In genomic region chr11:841981-842369, GRCh38 we compare ENCODE assay signal across 8 cellular contexts. TPM values are rescaled to one million over a fixed set of nuclear protein-coding genes. Genes with fewer than 3 reads are reported as not detected.
A peak's percentile ranks its signal among the peaks of the same experiment; 100 is the strongest.
DNase-seq lines count a peak whose midpoint lies in the region; ATAC-seq, FAIRE-seq and TF ChIP-seq lines count a peak whose summit lies in the region.

No MANE protein-coding gene starts in this region.

- no peak for FAIRE-seq in keratinocyte (lab: Jason Lieb, UNC)

- H3K4me1 ChIP-seq in keratinocyte (ENCODE audit: control insufficient read depth, extremely low read depth, insufficient read depth, low read length) = peaks cover 50% of the 10 kb centered on the region
- peaks cover 75% of the 10 kb centered on the region for H3K4me1 ChIP-seq in suprapubic skin

- H3K27me3 Mint-ChIP-seq in activated naive CD8-positive, alpha-beta T cell treated with anti-CD3 and anti-CD28 coated beads, Interleukin-2, amount 10 ng/mL, durations not matched to agents 7 days and 5 days = no peaks in the 10 kb centered on the region

- H3K4me1 Mint-ChIP-seq in activated naive CD8-positive, alpha-beta T cell treated with anti-CD3 and anti-CD28 coated beads, Interleukin-2, amount 10 ng/mL, durations not matched to agents 7 days and 5 days = peaks cover 12% of the 10 kb centered on the region

- TF ChIP-seq EP300 in suprapubic skin (IDR thresholded peaks at IDR 0.05) = no peak

- H3K4me3 Mint-ChIP-seq in activated naive CD8-positive, alpha-beta T cell treated with anti-CD3 and anti-CD28 coated beads, Interleukin-2, amount 10 ng/mL, durations not matched to agents 7 days and 5 days = peak overlapping the region; percentile 86

- POLR2A ChIA-PET in activated naive CD8-positive, alpha-beta T cell treated with anti-CD3 and anti-CD28 coated beads, Interleukin-2, amount 10 ng/mL, durations not matched to agents 7 days and 5 days (lab: Charles Lee) = interaction anchor here (0.5 to 4.8 kb wide), 6 partner anchors 12 to 951 kb away, joined by 3 to 67 read pairs (median 7); partner anchors contain the start of genes CD151, CRACR2B and PNPLA2

- dilution Hi-C loops in keratinocyte (cut with MboI; ENCODE audit: extremely low pct_ligation_motif_present, low sequenced_read_pairs) = no loop called here

- WGBS in suprapubic skin = 1% methylated on average over 11 of the region's 27 CpGs

- peak overlapping the region; percentile 90 for H3K9ac ChIP-seq in keratinocyte (ENCODE audit: control insufficient read depth, extremely low read depth, insufficient read depth, low read length)

- peaks cover 6% of the 10 kb centered on the region for H3K36me3 Mint-ChIP-seq in activated naive CD8-positive, alpha-beta T cell treated with anti-CD3 and anti-CD28 coated beads, Interleukin-2, amount 10 ng/mL, durations not matched to agents 7 days and 5 days

- H3K79me2 ChIP-seq in keratinocyte (ENCODE audit: control insufficient read depth, insufficient read depth, low read length) = peaks cover 54% of the 10 kb centered on the region

- ATAC-seq in GM19025 (IDR thresholded peaks at IDR 0.05; ENCODE audit: low read depth, unreplicated experiment) (peak; percentile 17), HG03135 (IDR thresholded peaks at IDR 0.05; ENCODE audit: unreplicated experiment) (peak; percentile 22)
- peak; percentile 37 for ATAC-seq in activated naive CD8-positive, alpha-beta T cell treated with anti-CD3 and anti-CD28 coated beads, Interleukin-2, amount 10 ng/mL, durations not matched to agents 7 days and 5 days (ENCODE audit: low read depth)

- no peak overlapping the region for H2AFZ ChIP-seq in keratinocyte (ENCODE audit: control insufficient read depth, low read length)

- no peaks in the 10 kb centered on the region for H3K9me3 ChIP-seq in keratinocyte (ENCODE audit: control insufficient read depth, low read depth, low read length)
- no peaks in the 10 kb centered on the region for H3K9me3 ChIP-seq in suprapubic skin

- no peak for DNase-seq in activated naive CD8-positive, alpha-beta T cell treated with anti-CD3 and anti-CD28 coated beads, Interleukin-2, amount 10 ng/mL, durations not matched to agents 7 days and 5 days
- DNase-seq in keratinocyte (ENCODE audit: low read depth, low spot score) = no peak
- no peak for DNase-seq in suprapubic skin (ENCODE audit: low spot score in 2 of 2)
- no peak for DNase-seq in NCI-H2227 (lab: John Stamatoyannopoulos, UW; ENCODE audit: unreplicated experiment)
- DNase-seq in SIG-M5 (lab: John Stamatoyannopoulos, UW) = no peak
- DNase-seq in NCI-H2196 treated with DMSO at 0.1 percent for 48 hours (lab: John Stamatoyannopoulos, UW; ENCODE audit: unreplicated experiment) = no peak

- peak overlapping the region; percentile 82 for H3K27ac Mint-ChIP-seq in activated naive CD8-positive, alpha-beta T cell treated with anti-CD3 and anti-CD28 coated beads, Interleukin-2, amount 10 ng/mL, durations not matched to agents 7 days and 5 days

- H3K4me3 ChIP-seq in keratinocyte (ENCODE audit: control insufficient read depth in 2 of 3, extremely low read depth in 1 of 3, insufficient read depth in 2 of 3, low read depth in 1 of 3, low read length in 3 of 3) = peak overlapping the region; percentile 92 to 96 (median 95)
- peak overlapping the region; percentile 87 for H3K4me3 ChIP-seq in suprapubic skin

- TF ChIP-seq POLR2A in suprapubic skin (IDR thresholded peaks at IDR 0.05) = no peak

- peaks cover 19% of the 10 kb centered on the region for H4K20me1 ChIP-seq in keratinocyte (ENCODE audit: control insufficient read depth, extremely low read depth, insufficient read depth, low read length)

- peaks cover 23 to 30% of the 10 kb centered on the region in 2 experiments for H3K36me3 ChIP-seq in keratinocyte (ENCODE audit: control insufficient read depth in 2 of 2, extremely low read depth in 1 of 2, insufficient read depth in 2 of 2, low read length in 2 of 2)
- H3K36me3 ChIP-seq in suprapubic skin = peaks cover 35% of the 10 kb centered on the region

- H3K4me2 ChIP-seq in keratinocyte (ENCODE audit: control insufficient read depth, extremely low read depth, insufficient read depth, low read depth, low read length) = peak overlapping the region; percentile 82

- H3K9me1 ChIP-seq in keratinocyte (ENCODE audit: control insufficient read depth, extremely low read depth, insufficient read depth, low read length) = peaks cover 6% of the 10 kb centered on the region

- H3K27me3 ChIP-seq in keratinocyte (ENCODE audit: control insufficient read depth, extremely low read depth, insufficient read depth, low read length) = no peaks in the 10 kb centered on the region
- H3K27me3 ChIP-seq in suprapubic skin = no peaks in the 10 kb centered on the region

- H3K27ac ChIP-seq in keratinocyte (ENCODE audit: control insufficient read depth, insufficient read depth, low read length) (peak overlapping the region; percentile 83), suprapubic skin (peak overlapping the region; percentile 97)

- no peak for TF ChIP-seq CTCF in keratinocyte (optimal IDR thresholded peaks at IDR 0.05 in 1 of 3, IDR thresholded peaks at IDR 0.05 in 1 of 3, conservative IDR thresholded peaks at IDR 0.05 in 1 of 3; ENCODE audit: extremely low read depth in 1 of 3, insufficient read depth in 2 of 3, low read length in 3 of 3)
- TF ChIP-seq CTCF in suprapubic skin (IDR thresholded peaks at IDR 0.05) = no peak

- H3K9me3 Mint-ChIP-seq in activated naive CD8-positive, alpha-beta T cell treated with anti-CD3 and anti-CD28 coated beads, Interleukin-2, amount 10 ng/mL, durations not matched to agents 7 days and 5 days = no peaks in the 10 kb centered on the region

RNA-seq across cellular contexts. Expression of gene POLR2L, which starts 0.4 kb away (rescaled TPM):
- 10 to 100 TPM; 76.7 to 78.9 TPM for total RNA-seq in activated naive CD8-positive, alpha-beta T cell treated with anti-CD3 and anti-CD28 coated beads, Interleukin-2, amount 10 ng/mL, durations not matched to agents 7 days and 5 days
- 145 to 308 TPM (median 245 TPM) in 3 replicates for polyA plus RNA-seq in keratinocyte
- 53.9 TPM for polyA plus RNA-seq in keratinocyte (2011; ENCODE audit: low read depth)
- polyA plus RNA-seq in keratinocyte (2011; cell fraction: cytosol; rRNA removed) = 254 and 686 TPM in 2 replicates
- polyA plus RNA-seq in keratinocyte (2011; cell fraction: nucleus; rRNA removed) = 57.9 and 117 TPM in 2 replicates
- polyA plus RNA-seq in keratinocyte (2012; ENCODE audit: low replicate concordance) = 439 and 595 TPM in 2 replicates
- 169 to 422 TPM (median 281 TPM) in 3 replicates for polyA minus RNA-seq in keratinocyte
- 635 TPM for polyA minus RNA-seq in keratinocyte (2011; cell fraction: cytosol; rRNA and poly(A)+ RNA removed)
- 83.4 and 100 TPM in 2 replicates for polyA minus RNA-seq in keratinocyte (2011; cell fraction: nucleus; rRNA and poly(A)+ RNA removed)
- 10 to 100 TPM; 31.1 to 76.4 (median 56.4) TPM for total RNA-seq in suprapubic skin

RNA-seq across cellular contexts. Expression of gene TSPAN4, which starts 0.7 kb away (rescaled TPM):
- 10 to 100 TPM; 19.0 to 20.3 TPM for total RNA-seq in activated naive CD8-positive, alpha-beta T cell treated with anti-CD3 and anti-CD28 coated beads, Interleukin-2, amount 10 ng/mL, durations not matched to agents 7 days and 5 days
- polyA plus RNA-seq in keratinocyte = 42.1 to 73.0 TPM (median 70.8 TPM) in 3 replicates
- polyA plus RNA-seq in keratinocyte (2011; ENCODE audit: low read depth) = 14.6 TPM
- polyA plus RNA-seq in keratinocyte (2011; cell fraction: cytosol; rRNA removed) = 25.9 and 74.4 TPM in 2 replicates
- polyA plus RNA-seq in keratinocyte (2011; cell fraction: nucleus; rRNA removed) = 97.5 and 133 TPM in 2 replicates
- polyA plus RNA-seq in keratinocyte (2012; ENCODE audit: low replicate concordance) = 53.2 and 84.1 TPM in 2 replicates
- polyA minus RNA-seq in keratinocyte = 45.2 to 67.9 TPM (median 59.9 TPM) in 3 replicates
- 67.5 TPM for polyA minus RNA-seq in keratinocyte (2011; cell fraction: cytosol; rRNA and poly(A)+ RNA removed)
- polyA minus RNA-seq in keratinocyte (2011; cell fraction: nucleus; rRNA and poly(A)+ RNA removed) = 28.2 and 31.7 TPM in 2 replicates
- 10 to 100 TPM; 47.1 to 78.9 (median 59.7) TPM for total RNA-seq in suprapubic skin

RNA-seq across cellular contexts. Expression of gene CD151, which starts 9.2 kb away (rescaled TPM):
- total RNA-seq in activated naive CD8-positive, alpha-beta T cell treated with anti-CD3 and anti-CD28 coated beads, Interleukin-2, amount 10 ng/mL, durations not matched to agents 7 days and 5 days = 10 to 100 TPM; 36.4 to 37.4 TPM
- polyA plus RNA-seq in keratinocyte = 434 to 997 TPM (median 500 TPM) in 3 replicates
- polyA plus RNA-seq in keratinocyte (2011; ENCODE audit: low read depth) = 184 TPM
- polyA plus RNA-seq in keratinocyte (2011; cell fraction: cytosol; rRNA removed) = 356 and 591 TPM in 2 replicates
- 672 and 821 TPM in 2 replicates for polyA plus RNA-seq in keratinocyte (2011; cell fraction: nucleus; rRNA removed)
- polyA plus RNA-seq in keratinocyte (2012; ENCODE audit: low replicate concordance) = 312 and 611 TPM in 2 replicates
- 548 to 874 TPM (median 870 TPM) in 3 replicates for polyA minus RNA-seq in keratinocyte
- 641 TPM for polyA minus RNA-seq in keratinocyte (2011; cell fraction: cytosol; rRNA and poly(A)+ RNA removed)
- 486 and 491 TPM in 2 replicates for polyA minus RNA-seq in keratinocyte (2011; cell fraction: nucleus; rRNA and poly(A)+ RNA removed)
- 100 to 1,000 TPM; 108 to 162 (median 150) TPM for total RNA-seq in suprapubic skin

RNA-seq across cellular contexts. Expression of gene CRACR2B, which starts 14.3 kb away (rescaled TPM):
- total RNA-seq in activated naive CD8-positive, alpha-beta T cell treated with anti-CD3 and anti-CD28 coated beads, Interleukin-2, amount 10 ng/mL, durations not matched to agents 7 days and 5 days = 10 to 100 TPM; 10.5 to 11.2 TPM
- polyA plus RNA-seq in keratinocyte = 0.17 to 1.1 TPM (median 0.34 TPM) in 3 replicates
- 0.15 TPM for polyA plus RNA-seq in keratinocyte (2011; ENCODE audit: low read depth)
- 0.22 and 0.62 TPM in 2 replicates for polyA plus RNA-seq in keratinocyte (2011; cell fraction: cytosol; rRNA removed)
- 0.47 and 0.84 TPM in 2 replicates for polyA plus RNA-seq in keratinocyte (2011; cell fraction: nucleus; rRNA removed)
- 0.31 and 0.87 TPM in 2 replicates for polyA plus RNA-seq in keratinocyte (2012; ENCODE audit: low replicate concordance)
- polyA minus RNA-seq in keratinocyte = 0.20 TPM in 1 of 3 replicates, not detected in the others
- polyA minus RNA-seq in keratinocyte (2011; cell fraction: cytosol; rRNA and poly(A)+ RNA removed) = 3.1 TPM
- polyA minus RNA-seq in keratinocyte (2011; cell fraction: nucleus; rRNA and poly(A)+ RNA removed) = not detected in 2 replicates
- total RNA-seq in suprapubic skin = 10 to 100 TPM; 14.0 to 35.5 (median 29.6) TPM

RNA-seq across cellular contexts. Expression of gene PNPLA2, which starts 23.3 kb away (rescaled TPM):
- 100 to 1,000 TPM; 110 to 125 TPM for total RNA-seq in activated naive CD8-positive, alpha-beta T cell treated with anti-CD3 and anti-CD28 coated beads, Interleukin-2, amount 10 ng/mL, durations not matched to agents 7 days and 5 days
- 5.3 to 14.3 TPM (median 10.2 TPM) in 3 replicates for polyA plus RNA-seq in keratinocyte
- 7.8 TPM for polyA plus RNA-seq in keratinocyte (2011; ENCODE audit: low read depth)
- polyA plus RNA-seq in keratinocyte (2011; cell fraction: cytosol; rRNA removed) = 7.5 and 14.2 TPM in 2 replicates
- polyA plus RNA-seq in keratinocyte (2011; cell fraction: nucleus; rRNA removed) = 62.4 and 82.8 TPM in 2 replicates
- polyA plus RNA-seq in keratinocyte (2012; ENCODE audit: low replicate concordance) = 23.7 and 65.0 TPM in 2 replicates
- 14.7 to 28.3 TPM (median 22.9 TPM) in 3 replicates for polyA minus RNA-seq in keratinocyte
- polyA minus RNA-seq in keratinocyte (2011; cell fraction: cytosol; rRNA and poly(A)+ RNA removed) = 16.7 TPM
- 29.9 and 33.8 TPM in 2 replicates for polyA minus RNA-seq in keratinocyte (2011; cell fraction: nucleus; rRNA and poly(A)+ RNA removed)
- 100 to 1,000 TPM in 1 of 4 donors, 10 to 100 TPM in 3; 74.9 to 117 (median 85.9) TPM for total RNA-seq in suprapubic skin
